In genomic region chr1:115031595-115031994, GRCh38 we compare ENCODE assay signal across 35 cellular contexts. TPM values are rescaled to one million over a fixed set of nuclear protein-coding genes. Genes with fewer than 3 reads are reported as not detected.
"Had no signal": no experiment of that assay in that cellular context is flagged by ENCODE, and none has a peak within 500 bp of the region (broad histone marks: within the 10 kb centered on the region; RNA-seq: fewer than 3 reads in every experiment).

No MANE protein-coding gene starts in this region.

- H3K4me3 ChIP-seq: adrenal gland, colonic mucosa, dorsolateral prefrontal cortex, esophagus muscularis mucosa, gastrocnemius medialis, heart left ventricle had no signal

- H3K4me3 Mint-ChIP-seq: activated CD8-positive, alpha-beta T cell treated with anti-CD3 and anti-CD28 coated beads for 36 hours; activated naive CD8-positive, alpha-beta T cell; activated T-cell treated with anti-CD3 and anti-CD28 coated beads, Interleukin-2, amount 50 U/mL, for 4 hours; activated T-helper 17 cell treated with anti-CD3 and anti-CD28 coated beads, Interleukin-2, amount 50 U/mL, for 72 hours; brain; central memory CD8-positive, alpha-beta T cell; dendritic cell treated with granulocyte-macrophage colony-stimulating factor and Interleukin-4, amounts not matched to agents 40 ng/mL and 50 ng/mL, for 4 days; endodermal cell; WTC11 had no signal

- H3K4me1 Mint-ChIP-seq: activated T-helper 17 cell treated with anti-CD3 and anti-CD28 coated beads, Interleukin-2, amount 50 U/mL, for 72 hours; brain; central memory CD8-positive, alpha-beta T cell; endodermal cell; WTC11 had no signal

- H3K36me3 Mint-ChIP-seq: activated naive CD8-positive, alpha-beta T cell; brain; WTC11 had no signal

- ATAC-seq: activated CD8-positive, alpha-beta T cell treated with anti-CD3 and anti-CD28 coated beads for 36 hours; activated T-cell treated with anti-CD3 and anti-CD28 coated beads, Interleukin-2, amount 50 U/mL, for 4 hours; activated T-helper 17 cell treated with anti-CD3 and anti-CD28 coated beads, Interleukin-2, amount 50 U/mL, for 72 hours; gastrocnemius medialis; heart left ventricle; WTC11 had no signal

- H3K27ac Mint-ChIP-seq: activated CD8-positive, alpha-beta T cell treated with anti-CD3 and anti-CD28 coated beads for 36 hours; activated naive CD8-positive, alpha-beta T cell; activated T-helper 17 cell treated with anti-CD3 and anti-CD28 coated beads, Interleukin-2, amount 50 U/mL, for 72 hours; brain; dendritic cell treated with granulocyte-macrophage colony-stimulating factor and Interleukin-4, amounts not matched to agents 40 ng/mL and 50 ng/mL, for 4 days; endodermal cell; WTC11 had no signal

- DNase-seq: activated CD4-positive, alpha-beta T cell treated with anti-CD3 and anti-CD28 coated beads for 1 hour; activated CD4-positive, alpha-beta T cell treated with anti-CD3 and anti-CD28 coated beads for 4 hours; activated CD4-positive, alpha-beta T cell treated with anti-CD3 and anti-CD28 coated beads, Interleukin-2, amount 50 U/mL, for 1 hour; activated CD4-positive, alpha-beta T cell treated with anti-CD3 and anti-CD28 coated beads, Interleukin-2, amount 50 U/mL, for 48 hours; activated CD8-positive, alpha-beta memory T cell treated with anti-CD3 and anti-CD28 coated beads for 24 hours; activated CD8-positive, alpha-beta T cell treated with anti-CD3 and anti-CD28 coated beads for 36 hours; activated effector memory CD4-positive, alpha-beta T cell treated with Interleukin-2 at 50 U/mL for 16 hours; activated gamma-delta T cell treated with Interleukin-2 at 50 U/mL for 16 hours; activated naive CD4-positive, alpha-beta T cell treated with anti-CD3 and anti-CD28 coated beads, Interleukin-2, amount 50 U/mL, for 16 hours; activated naive CD4-positive, alpha-beta T cell treated with Interleukin-2 at 50 U/mL for 16 hours; activated T-cell treated with anti-CD3 and anti-CD28 coated beads, Interleukin-2, amount 50 U/mL, for 4 hours; adrenal gland; amygdala; aorta; colonic mucosa; dorsolateral prefrontal cortex; effector memory CD4-positive, alpha-beta T cell; endodermal cell; erythroblast; foreskin fibroblast; gastrocnemius medialis; glutamatergic neuron; heart left ventricle; T-helper 2 cell had no signal

- H3K27me3 Mint-ChIP-seq: brain had no signal

- H3K36me3 ChIP-seq: adrenal gland, colonic mucosa, esophagus muscularis mucosa, gastrocnemius medialis, heart left ventricle had no signal

- H3K27me3 ChIP-seq: adrenal gland, colonic mucosa, esophagus muscularis mucosa, gastrocnemius medialis, heart left ventricle had no signal

- H3K9me3 ChIP-seq: adrenal gland, colonic mucosa, esophagus muscularis mucosa, gastrocnemius medialis, heart left ventricle had no signal

- H3K27ac ChIP-seq: adrenal gland, colonic mucosa, dorsolateral prefrontal cortex, esophagus muscularis mucosa, gastrocnemius medialis, heart left ventricle, VCaP had no signal

- H3K9me3 Mint-ChIP-seq: activated CD8-positive, alpha-beta T cell treated with anti-CD3 and anti-CD28 coated beads for 36 hours; activated T-cell treated with anti-CD3 and anti-CD28 coated beads, Interleukin-2, amount 50 U/mL, for 4 hours; activated T-helper 17 cell treated with anti-CD3 and anti-CD28 coated beads, Interleukin-2, amount 50 U/mL, for 72 hours; brain; central memory CD8-positive, alpha-beta T cell; dendritic cell treated with granulocyte-macrophage colony-stimulating factor and Interleukin-4, amounts not matched to agents 40 ng/mL and 50 ng/mL, for 4 days; endodermal cell; WTC11 had no signal

- H3K4me1 ChIP-seq: adrenal gland, colonic mucosa, gastrocnemius medialis had no signal

RNA-seq across cellular contexts. Expression of gene TSHB, which starts 2.0 kb away (rescaled TPM):
- total RNA-seq: activated CD8-positive, alpha-beta T cell treated with anti-CD3 and anti-CD28 coated beads for 36 hours; activated T-cell treated with anti-CD3 and anti-CD28 coated beads, Interleukin-2, amount 50 U/mL, for 4 hours; activated T-helper 17 cell treated with anti-CD3 and anti-CD28 coated beads, Interleukin-2, amount 50 U/mL, for 72 hours; adrenal gland; aorta; bronchial epithelial cell; cardiac septum; colonic mucosa; dorsolateral prefrontal cortex; endodermal cell; esophagus muscularis mucosa; gastrocnemius medialis; heart left ventricle; T-helper 1 cell treated with Interleukin-12 subunit alpha and Interleukin-12 subunit beta and Interleukin-4 antibody, amounts not matched to agents 30 ng/mL and 1 ng/mL, for 36 hours; WTC11 had no signal
- polyA plus RNA-seq: adrenal gland, aorta, heart left ventricle had no signal
